In the genomic region with DNA sequence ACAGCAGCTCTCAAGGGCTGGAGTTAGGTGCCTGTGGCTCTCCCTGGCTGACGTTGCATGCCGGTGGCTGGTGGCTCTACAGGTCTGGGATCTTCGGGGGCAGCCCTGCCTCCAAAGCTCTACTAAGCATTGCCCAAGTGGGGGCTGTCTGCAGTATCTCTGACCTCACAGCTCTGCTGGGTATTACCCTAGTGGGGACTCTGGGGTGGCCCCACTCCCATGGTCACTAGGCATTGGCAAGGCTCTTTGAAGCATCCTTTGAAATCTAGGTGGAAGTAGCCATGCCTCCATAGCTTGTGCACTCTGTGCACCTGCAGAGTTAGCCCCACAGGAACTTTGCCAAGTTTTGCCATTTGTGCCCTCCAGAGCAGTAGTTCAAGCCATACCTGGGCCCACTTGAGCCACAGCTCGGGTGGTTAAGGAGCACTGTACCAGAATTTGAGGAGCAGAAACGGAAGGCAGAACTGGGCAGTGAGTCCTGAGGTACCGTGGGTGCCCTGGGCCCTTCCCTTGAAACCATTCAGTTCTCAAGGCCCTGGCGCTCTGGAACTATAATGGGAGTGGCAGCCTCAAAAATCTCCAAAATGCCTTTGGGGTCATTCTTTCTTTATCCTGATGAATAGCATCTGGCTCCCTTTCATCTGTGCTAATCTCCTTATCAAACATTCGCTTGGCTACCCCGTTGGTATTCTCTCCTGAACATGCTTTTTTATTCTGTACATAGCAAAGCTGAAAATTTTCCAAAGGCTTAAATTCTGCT, we compare ENCODE assay signal across 29 cellular contexts. TPM values are rescaled to one million over a fixed set of nuclear protein-coding genes. Genes with fewer than 3 reads are reported as not detected.
"Had no signal": no experiment of that assay in that cellular context is flagged by ENCODE, and none has a peak within 500 bp of the region (broad histone marks: within the 10 kb centered on the region; RNA-seq: fewer than 3 reads in every experiment).

No MANE protein-coding gene starts in this region.

- H3K4me1 ChIP-seq: adrenal gland, body of pancreas, SJCRH30 had no signal

- H3K27ac ChIP-seq: adrenal gland, body of pancreas, RWPE1, SJCRH30 had no signal

- H3K27me3 ChIP-seq: adrenal gland, body of pancreas had no signal

- H3K4me3 ChIP-seq: adrenal gland, body of pancreas, K562, SJCRH30 had no signal

- H3K9me3 ChIP-seq: adrenal gland, body of pancreas, SJCRH30, SK-N-SH had no signal

- H3K4me2 ChIP-seq: SK-N-SH had no signal

- DNase-seq: activated CD4-positive, alpha-beta memory T cell treated with anti-CD3 and anti-CD28 coated beads for 36 hours; activated CD4-positive, alpha-beta T cell treated with anti-CD3 and anti-CD28 coated beads for 48 hours; activated CD4-positive, CD25-positive, alpha-beta regulatory T cell treated with anti-CD3 and anti-CD28 coated beads, Interleukin-2, amount 50 U/mL, for 72 hours; activated CD8-positive, alpha-beta memory T cell treated with anti-CD3 and anti-CD28 coated beads for 24 hours; activated gamma-delta T cell; activated naive CD4-positive, alpha-beta T cell treated with anti-CD3 and anti-CD28 coated beads, Interleukin-2, amount 50 U/mL, for 16 hours; activated naive CD8-positive, alpha-beta T cell treated with anti-CD3 and anti-CD28 coated beads, Interleukin-2, amount 10 ng/mL, durations not matched to agents 7 days and 5 days; activated T-cell treated with anti-CD3 and anti-CD28 coated beads, Interleukin-2, amount 50 U/mL, for 4 hours; adrenal gland; anterior cingulate cortex; body of pancreas; central memory CD4-positive, alpha-beta T cell; Kasumi-1; NCI-H1092; NCI-H1417; NCI-H1930; NCI-H2171; NCI-H2227 treated with DMSO at 0.1 percent for 48 hours; NCI-H446 treated with DMSO at 0.1 percent for 48 hours; NCI-H524 treated with DMSO at 0.1 percent for 48 hours; NCI-H748 treated with DMSO at 0.1 percent for 48 hours; OCI-M1; Right ventricle myocardium superior; SJCRH30; SK-N-SH had no signal

- H3K9ac ChIP-seq: SK-N-SH had no signal

- H3K36me3 ChIP-seq: adrenal gland, SJCRH30 had no signal

RNA-seq across cellular contexts. Expression of gene GJA4, which starts 15.4 kb away (rescaled TPM):
- total RNA-seq: activated CD4-positive, alpha-beta memory T cell treated with anti-CD3 and anti-CD28 coated beads for 36 hours; activated naive CD8-positive, alpha-beta T cell treated with anti-CD3 and anti-CD28 coated beads, Interleukin-2, amount 10 ng/mL, durations not matched to agents 7 days and 5 days; bronchial epithelial cell; SJCRH30 had no signal
- polyA plus RNA-seq: SK-N-SH had no signal

RNA-seq across cellular contexts. Expression of gene GJB3, which starts 27.2 kb away (rescaled TPM):
- total RNA-seq: activated CD4-positive, alpha-beta memory T cell treated with anti-CD3 and anti-CD28 coated beads for 36 hours; activated naive CD8-positive, alpha-beta T cell treated with anti-CD3 and anti-CD28 coated beads, Interleukin-2, amount 10 ng/mL, durations not matched to agents 7 days and 5 days; activated T-cell treated with anti-CD3 and anti-CD28 coated beads, Interleukin-2, amount 50 U/mL, for 4 hours; K562; Right ventricle myocardium superior; SJCRH30; T-helper 1 cell treated with Interleukin-12 subunit alpha and Interleukin-12 subunit beta and Interleukin-4 antibody, amounts not matched to agents 30 ng/mL and 1 ng/mL, for 36 hours had no signal
- polyA plus RNA-seq: K562, SK-N-SH had no signal

RNA-seq across cellular contexts. Expression of gene GJB4, which starts 48.7 kb away (rescaled TPM):
- total RNA-seq: activated CD4-positive, alpha-beta memory T cell treated with anti-CD3 and anti-CD28 coated beads for 36 hours; activated naive CD8-positive, alpha-beta T cell treated with anti-CD3 and anti-CD28 coated beads, Interleukin-2, amount 10 ng/mL, durations not matched to agents 7 days and 5 days; activated T-cell treated with anti-CD3 and anti-CD28 coated beads, Interleukin-2, amount 50 U/mL, for 4 hours; adrenal gland; body of pancreas; K562; Right ventricle myocardium superior; SJCRH30; T-helper 1 cell treated with Interleukin-12 subunit alpha and Interleukin-12 subunit beta and Interleukin-4 antibody, amounts not matched to agents 30 ng/mL and 1 ng/mL, for 36 hours had no signal
- polyA plus RNA-seq: adrenal gland, SK-N-SH had no signal

RNA-seq across cellular contexts. Expression of gene GJB5, which starts 53.4 kb away (rescaled TPM):
- total RNA-seq: activated CD4-positive, alpha-beta memory T cell treated with anti-CD3 and anti-CD28 coated beads for 36 hours; activated naive CD8-positive, alpha-beta T cell treated with anti-CD3 and anti-CD28 coated beads, Interleukin-2, amount 10 ng/mL, durations not matched to agents 7 days and 5 days; activated T-cell treated with anti-CD3 and anti-CD28 coated beads, Interleukin-2, amount 50 U/mL, for 4 hours; adrenal gland; body of pancreas; K562; Right ventricle myocardium superior; SJCRH30; T-helper 1 cell treated with Interleukin-12 subunit alpha and Interleukin-12 subunit beta and Interleukin-4 antibody, amounts not matched to agents 30 ng/mL and 1 ng/mL, for 36 hours had no signal
- polyA plus RNA-seq: adrenal gland, SK-N-SH had no signal
